Comparison of ENCODE assay signal across 18 cellular contexts in the genomic region with DNA sequence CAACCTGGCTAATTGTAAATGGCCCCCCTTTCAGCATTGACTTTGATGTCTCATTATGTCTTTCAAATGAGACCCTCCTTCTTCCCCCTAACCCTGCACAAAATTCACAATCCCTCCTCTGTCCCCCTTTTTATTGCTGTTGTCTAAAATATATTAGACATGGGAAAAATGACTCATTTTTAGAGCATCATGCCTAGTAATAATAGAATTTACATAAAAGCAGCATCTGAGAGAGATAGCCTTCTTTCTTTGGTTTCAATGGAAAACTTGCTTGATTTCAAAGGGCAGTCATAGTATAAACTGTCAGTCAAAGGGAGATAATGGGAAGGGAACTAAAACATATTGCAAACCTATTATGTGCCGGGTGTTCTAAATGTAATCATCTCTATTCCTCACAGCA. TPM values are rescaled to one million over a fixed set of nuclear protein-coding genes. Genes with fewer than 3 reads are reported as not detected.
DNase-seq lines count a peak whose midpoint lies in the region; ATAC-seq and TF ChIP-seq lines count a peak whose summit lies in the region.
"Had no signal": no experiment of that assay in that cellular context is flagged by ENCODE, and none has a peak within 500 bp of the region (broad histone marks: within the 10 kb centered on the region; RNA-seq: fewer than 3 reads in every experiment).

No MANE protein-coding gene starts in this region.

- ATAC-seq in GM19324 (IDR thresholded peaks at IDR 0.05; ENCODE audit: low FRiP score, unreplicated experiment), result no peak
- ATAC-seq: HCT116 had no signal

- H3K27ac Mint-ChIP-seq in osteocyte (ENCODE audit: unreplicated experiment), result peak overlapping the region; percentile 12
- H3K27ac Mint-ChIP-seq: B cell; CD4-positive, alpha-beta T cell had no signal

- peak overlapping the region; percentile 73 for H3K27ac ChIP-seq in SJSA1
- H3K27ac ChIP-seq in epithelial cell of prostate, result peak overlapping the region; percentile 77
- H3K27ac ChIP-seq: SK-N-MC had no signal

- H3K9me3 Mint-ChIP-seq in osteocyte (ENCODE audit: unreplicated experiment), result no peaks in the 10 kb centered on the region
- H3K9me3 Mint-ChIP-seq: CD4-positive, alpha-beta T cell had no signal

- no peaks in the 10 kb centered on the region for H3K36me3 Mint-ChIP-seq in osteocyte (ENCODE audit: unreplicated experiment)

- no peaks in the 10 kb centered on the region for H3K9me3 ChIP-seq in SJSA1 (replicated peaks)

- no peak for TF ChIP-seq CTCF in osteocyte (IDR thresholded peaks at IDR 0.05)

- no peaks in the 10 kb centered on the region for H3K27me3 ChIP-seq in SJSA1 (replicated peaks)

- DNase-seq in ELR (ENCODE audit: low read depth), result peak; percentile 66
- DNase-seq in SJSA1 (ENCODE audit: low read depth in 1 of 2, low spot score in 2 of 2), result no peak
- DNase-seq in epithelial cell of prostate (ENCODE audit: low read depth, low spot score), result no peak
- DNase-seq in osteocyte (ENCODE audit: extremely low spot score, unreplicated experiment), result no peak
- no peak for DNase-seq in EL
- DNase-seq in DMS114 treated with DMSO at 0.1 percent for 48 hours (lab: John Stamatoyannopoulos, UW; ENCODE audit: unreplicated experiment), result no peak
- no peak for DNase-seq in stimulated activated CD4-positive, alpha-beta T cell treated with anti-CD3 and anti-CD28 coated beads, Interleukin-2, amount 100 ng/mL, for 24 hours
- DNase-seq: CD4-positive, alpha-beta T cell; DMS79 treated with DMSO at 0.1 percent for 48 hours; NCI-H1092; NCI-H2227 treated with DMSO at 0.1 percent for 48 hours; NCI-H526 had no signal

- H3K4me3 ChIP-seq in SJSA1, result no peak overlapping the region
- H3K4me3 ChIP-seq: SK-N-MC had no signal

- H3K4me3 Mint-ChIP-seq in osteocyte (ENCODE audit: unreplicated experiment), result no peak overlapping the region
- H3K4me3 Mint-ChIP-seq: B cell; CD4-positive, alpha-beta T cell had no signal

- H3K4me1 ChIP-seq in SJSA1 (replicated peaks), result peaks cover 57% of the 10 kb centered on the region

- H3K27me3 Mint-ChIP-seq in osteocyte (ENCODE audit: unreplicated experiment), result no peaks in the 10 kb centered on the region
- H3K27me3 Mint-ChIP-seq: B cell; CD4-positive, alpha-beta T cell had no signal

- no peaks in the 10 kb centered on the region for H3K36me3 ChIP-seq in SJSA1

- peaks cover 24% of the 10 kb centered on the region for H3K4me1 Mint-ChIP-seq in osteocyte (ENCODE audit: unreplicated experiment)
- H3K4me1 Mint-ChIP-seq: B cell had no signal

RNA-seq across cellular contexts. Expression of gene GREM1, which starts 34.6 kb away (rescaled TPM):
- total RNA-seq in SJSA1 (2014; rRNA removed; shearing (Covaris generic)), result 8.7 and 12.8 TPM in 2 replicates
- 252 and 294 TPM in 2 replicates for total RNA-seq in osteocyte
- total RNA-seq: B cell; CD4-positive, alpha-beta T cell; HT1080; OCI-LY7 had no signal

RNA-seq across cellular contexts. Expression of gene SCG5, which starts 41.7 kb away (rescaled TPM):
- total RNA-seq in SJSA1 (2014; rRNA removed; shearing (Covaris generic)), result 0.87 TPM in 1 of 2 replicates, not detected in the other
- total RNA-seq in osteocyte, result 0.52 and 0.54 TPM in 2 replicates
- total RNA-seq: B cell; CD4-positive, alpha-beta T cell had no signal

Comparison
In these comparisons a context has a peak if more than half of its experiments do, and no peak if none do; other contexts are left out.
1. RNA of gene GREM1, which starts 34.6 kb away (total RNA-seq): 252 to 294 TPM in osteocyte; 8.7 to 12.8 TPM in SJSA1; every median in the first group is over 10 times any median in the second.